In genomic region chr14:89027097-89027740, GRCh38 we compare ENCODE assay signal across 1 cellular context.
TF ChIP-seq lines count a peak whose summit lies in the region.

No MANE protein-coding gene starts in this region.

TF ChIP-seq in H1, 55 proteins besides CTCF, POLR2A, EP300 and RAD21 (continued from another document):
- TF ChIP-seq ASH2L (IDR thresholded peaks at IDR 0.05; ENCODE audit: low read length) (peak; percentile 97), KDM5A (IDR thresholded peaks at IDR 0.05; ENCODE audit: low read length) (no peak), RXRA (IDR thresholded peaks at IDR 0.05; ENCODE audit: insufficient read depth, low read depth, low read length) (no peak), KDM4A (IDR thresholded peaks at IDR 0.05; ENCODE audit: low read depth, low read length, severe bottlenecking) (peak; percentile 99), CEBPB (IDR thresholded peaks at IDR 0.05; ENCODE audit: low read depth, low read length) (no peak), SIN3A (conservative IDR thresholded peaks at IDR 0.05 in 1 of 2, IDR thresholded peaks at IDR 0.05 in 1 of 2; ENCODE audit: low read depth in 1 of 2, low read length in 2 of 2) (0 out of 4 replicates have a peak, but pooled peaks of 1 of the 2 experiments have one; percentile 24), PHF8 (conservative IDR thresholded peaks at IDR 0.05; ENCODE audit: low read depth, low read length) (peak; percentile 46; the same call in 1 of the 2 replicates), SIRT6 (IDR thresholded peaks at IDR 0.05; ENCODE audit: low read length) (no peak), POU5F1 (IDR thresholded peaks at IDR 0.05; ENCODE audit: low read depth, low read length) (no peak), RBBP5 (IDR thresholded peaks at IDR 0.05; ENCODE audit: borderline replicate concordance, low read depth, low read length) (peak; percentile 90; the same call in 1 of the 2 replicates), TAF1 (IDR thresholded peaks at IDR 0.05; ENCODE audit: low read depth, low read length) (no peak), RFX5 (IDR thresholded peaks at IDR 0.05; ENCODE audit: borderline replicate concordance, low read depth, low read length) (no peak), CTBP2 (IDR thresholded peaks at IDR 0.05; ENCODE audit: borderline replicate concordance, insufficient read depth, insufficient read length, low read length) (peak; percentile 40), E2F6 (IDR thresholded peaks at IDR 0.05) (0 out of 2 replicates have a peak, but pooled peaks have one; percentile 16), EZH2 (IDR thresholded peaks at IDR 0.05; ENCODE audit: low read depth, low read length, severe bottlenecking) (no peak), HDAC2 (IDR thresholded peaks at IDR 0.05; ENCODE audit: borderline replicate concordance in 1 of 2, low read depth in 2 of 2, low read length in 2 of 2) (no peak), USF2 (IDR thresholded peaks at IDR 0.05; ENCODE audit: low read length) (no peak), YY1 (IDR thresholded peaks at IDR 0.05; ENCODE audit: low read depth, low read length) (peak; percentile 12; the same call in 1 of the 2 replicates), KDM1A (IDR thresholded peaks at IDR 0.05; ENCODE audit: borderline replicate concordance, low read length) (peak; percentile 29; the same call in 1 of the 2 replicates), EGR1 (IDR thresholded peaks at IDR 0.05; ENCODE audit: borderline replicate concordance, low read depth, low read length) (peak; percentile 15; the same call in 1 of the 2 replicates), BACH1 (IDR thresholded peaks at IDR 0.05; ENCODE audit: low read length) (0 out of 2 replicates have a peak, but pooled peaks have one; percentile 10), SP2 (IDR thresholded peaks at IDR 0.05; ENCODE audit: low read length) (no peak), SP4 (IDR thresholded peaks at IDR 0.05; ENCODE audit: low read length) (no peak)
